ENCODE assay signal across 1 cellular context in genomic region chr5:176647030-176647869, GRCh38.
TF ChIP-seq lines count a peak whose summit lies in the region.

TSPAN17 (plus strand) TSS chr5:176647484; CDS start chr5:176647616, 132 bp downstream.

TF ChIP-seq in HEK293, 187 proteins besides CTCF, POLR2A, EP300 and RAD21 (continued from another document):
- TF ChIP-seq IKZF3 (tag by site-specific recombination; IDR thresholded peaks at IDR 0.05) (peak; percentile 67; the same call in 1 of the 2 replicates), ZNF513 (tag by site-specific recombination; IDR thresholded peaks at IDR 0.05) (no peak), ZNF140 (tag by site-specific recombination; IDR thresholded peaks at IDR 0.05) (no peak), ZNF223 (tag by site-specific recombination; IDR thresholded peaks at IDR 0.05) (no peak), ZNF211 (tag by site-specific recombination; IDR thresholded peaks at IDR 0.05; ENCODE audit: low read depth) (no peak), ZNF555 (tag by site-specific recombination; conservative IDR thresholded peaks at IDR 0.05) (no peak), ZNF791 (tag by site-specific recombination; IDR thresholded peaks at IDR 0.05) (no peak), ZFP3 (tag by site-specific recombination; IDR thresholded peaks at IDR 0.05; ENCODE audit: low read depth) (no peak), ZNF324 (tag by site-specific recombination; IDR thresholded peaks at IDR 0.05) (no peak), ZNF777 (tag by site-specific recombination; IDR thresholded peaks at IDR 0.05; ENCODE audit: borderline replicate concordance) (0 out of 2 replicates have a peak, but pooled peaks have one; percentile 31), WT1 (tag by site-specific recombination; IDR thresholded peaks at IDR 0.05) (no peak), ZNF24 (tag by site-specific recombination; IDR thresholded peaks at IDR 0.05) (no peak), OVOL3 (tag by site-specific recombination; IDR thresholded peaks at IDR 0.05) (no peak), ZBTB20 (tag by site-specific recombination; IDR thresholded peaks at IDR 0.05) (peak; percentile 50), ZNF132 (tag by site-specific recombination; IDR thresholded peaks at IDR 0.05; ENCODE audit: borderline replicate concordance) (no peak), ZNF239 (tag by site-specific recombination; IDR thresholded peaks at IDR 0.05) (no peak), ZNF501 (tag by site-specific recombination; IDR thresholded peaks at IDR 0.05) (no peak), ZNF488 (tag by site-specific recombination; IDR thresholded peaks at IDR 0.05) (no peak), ZNF146 (tag by site-specific recombination; IDR thresholded peaks at IDR 0.05) (no peak), ZNF521 (tag by site-specific recombination; IDR thresholded peaks at IDR 0.05) (no peak), ZNF677 (tag by site-specific recombination; IDR thresholded peaks at IDR 0.05) (no peak), ZBTB10 (tag by site-specific recombination; IDR thresholded peaks at IDR 0.05) (no peak), ZNF214 (tag by site-specific recombination; IDR thresholded peaks at IDR 0.05; ENCODE audit: borderline replicate concordance) (no peak), ZNF391 (tag by site-specific recombination; IDR thresholded peaks at IDR 0.05; ENCODE audit: borderline replicate concordance, low read depth) (no peak), ELK4 (IDR thresholded peaks at IDR 0.05; ENCODE audit: borderline replicate concordance, low read depth, low read length) (no peak), ZNF654 (tag by site-specific recombination; IDR thresholded peaks at IDR 0.05; ENCODE audit: low read depth) (no peak), ZSCAN16 (tag by site-specific recombination; IDR thresholded peaks at IDR 0.05) (no peak), EGR2 (tag by site-specific recombination; IDR thresholded peaks at IDR 0.05; ENCODE audit: low read depth) (peak; percentile 52), ZNF335 (tag by site-specific recombination; conservative IDR thresholded peaks at IDR 0.05) (peak; percentile 81)
- TF ChIP-seq, protein P1, sequence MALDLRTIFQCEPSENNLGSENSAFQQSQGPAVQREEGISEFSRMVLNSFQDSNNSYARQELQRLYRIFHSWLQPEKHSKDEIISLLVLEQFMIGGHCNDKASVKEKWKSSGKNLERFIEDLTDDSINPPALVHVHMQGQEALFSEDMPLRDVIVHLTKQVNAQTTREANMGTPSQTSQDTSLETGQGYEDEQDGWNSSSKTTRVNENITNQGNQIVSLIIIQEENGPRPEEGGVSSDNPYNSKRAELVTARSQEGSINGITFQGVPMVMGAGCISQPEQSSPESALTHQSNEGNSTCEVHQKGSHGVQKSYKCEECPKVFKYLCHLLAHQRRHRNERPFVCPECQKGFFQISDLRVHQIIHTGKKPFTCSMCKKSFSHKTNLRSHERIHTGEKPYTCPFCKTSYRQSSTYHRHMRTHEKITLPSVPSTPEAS (tag by site-specific recombination; IDR thresholded peaks at IDR 0.05): no peak
- TF ChIP-seq, protein P2, sequence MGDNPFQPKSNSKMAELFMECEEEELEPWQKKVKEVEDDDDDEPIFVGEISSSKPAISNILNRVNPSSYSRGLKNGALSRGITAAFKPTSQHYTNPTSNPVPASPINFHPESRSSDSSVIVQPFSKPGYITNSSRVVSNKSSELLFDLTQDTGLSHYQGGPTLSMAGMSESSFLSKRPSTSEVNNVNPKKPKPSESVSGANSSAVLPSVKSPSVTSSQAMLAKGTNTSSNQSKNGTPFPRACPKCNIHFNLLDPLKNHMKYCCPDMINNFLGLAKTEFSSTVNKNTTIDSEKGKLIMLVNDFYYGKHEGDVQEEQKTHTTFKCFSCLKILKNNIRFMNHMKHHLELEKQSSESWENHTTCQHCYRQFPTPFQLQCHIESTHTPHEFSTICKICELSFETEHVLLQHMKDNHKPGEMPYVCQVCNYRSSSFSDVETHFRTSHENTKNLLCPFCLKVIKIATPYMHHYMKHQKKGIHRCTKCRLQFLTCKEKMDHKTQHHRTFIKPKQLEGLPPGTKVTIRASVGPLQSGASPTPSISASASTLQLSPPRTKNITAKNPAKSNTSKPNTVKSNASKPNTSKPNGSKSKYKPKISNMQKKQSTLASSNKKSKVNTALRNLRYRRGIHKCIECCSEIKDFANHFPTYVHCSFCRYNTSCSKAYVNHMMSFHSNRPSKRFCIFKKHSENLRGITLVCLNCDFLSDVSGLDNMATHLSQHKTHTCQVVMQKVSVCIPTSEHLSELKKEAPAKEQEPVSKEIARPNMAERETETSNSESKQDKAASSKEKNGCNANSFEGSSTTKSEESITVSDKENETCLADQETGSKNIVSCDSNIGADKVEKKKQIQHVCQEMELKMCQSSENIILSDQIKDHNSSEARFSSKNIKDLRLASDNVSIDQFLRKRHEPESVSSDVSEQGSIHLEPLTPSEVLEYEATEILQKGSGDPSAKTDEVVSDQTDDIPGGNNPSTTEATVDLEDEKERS (tag by site-specific recombination; IDR thresholded peaks at IDR 0.05): no peak
- TF ChIP-seq, protein P3, sequence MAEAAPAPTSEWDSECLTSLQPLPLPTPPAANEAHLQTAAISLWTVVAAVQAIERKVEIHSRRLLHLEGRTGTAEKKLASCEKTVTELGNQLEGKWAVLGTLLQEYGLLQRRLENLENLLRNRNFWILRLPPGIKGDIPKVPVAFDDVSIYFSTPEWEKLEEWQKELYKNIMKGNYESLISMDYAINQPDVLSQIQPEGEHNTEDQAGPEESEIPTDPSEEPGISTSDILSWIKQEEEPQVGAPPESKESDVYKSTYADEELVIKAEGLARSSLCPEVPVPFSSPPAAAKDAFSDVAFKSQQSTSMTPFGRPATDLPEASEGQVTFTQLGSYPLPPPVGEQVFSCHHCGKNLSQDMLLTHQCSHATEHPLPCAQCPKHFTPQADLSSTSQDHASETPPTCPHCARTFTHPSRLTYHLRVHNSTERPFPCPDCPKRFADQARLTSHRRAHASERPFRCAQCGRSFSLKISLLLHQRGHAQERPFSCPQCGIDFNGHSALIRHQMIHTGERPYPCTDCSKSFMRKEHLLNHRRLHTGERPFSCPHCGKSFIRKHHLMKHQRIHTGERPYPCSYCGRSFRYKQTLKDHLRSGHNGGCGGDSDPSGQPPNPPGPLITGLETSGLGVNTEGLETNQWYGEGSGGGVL (tag by site-specific recombination; IDR thresholded peaks at IDR 0.05): peak; percentile 54; the same call in 1 of the 2 replicates
- TF ChIP-seq, protein P4, sequence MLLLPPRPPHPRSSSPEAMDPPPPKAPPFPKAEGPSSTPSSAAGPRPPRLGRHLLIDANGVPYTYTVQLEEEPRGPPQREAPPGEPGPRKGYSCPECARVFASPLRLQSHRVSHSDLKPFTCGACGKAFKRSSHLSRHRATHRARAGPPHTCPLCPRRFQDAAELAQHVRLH (tag by site-specific recombination; IDR thresholded peaks at IDR 0.05): peak; percentile 61
- TF ChIP-seq, protein P5, sequence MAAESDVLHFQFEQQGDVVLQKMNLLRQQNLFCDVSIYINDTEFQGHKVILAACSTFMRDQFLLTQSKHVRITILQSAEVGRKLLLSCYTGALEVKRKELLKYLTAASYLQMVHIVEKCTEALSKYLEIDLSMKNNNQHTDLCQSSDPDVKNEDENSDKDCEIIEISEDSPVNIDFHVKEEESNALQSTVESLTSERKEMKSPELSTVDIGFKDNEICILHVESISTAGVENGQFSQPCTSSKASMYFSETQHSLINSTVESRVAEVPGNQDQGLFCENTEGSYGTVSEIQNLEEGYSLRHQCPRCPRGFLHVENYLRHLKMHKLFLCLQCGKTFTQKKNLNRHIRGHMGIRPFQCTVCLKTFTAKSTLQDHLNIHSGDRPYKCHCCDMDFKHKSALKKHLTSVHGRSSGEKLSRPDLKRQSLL (tag by site-specific recombination; IDR thresholded peaks at IDR 0.05): peak; percentile 70
- TF ChIP-seq, protein P6, sequence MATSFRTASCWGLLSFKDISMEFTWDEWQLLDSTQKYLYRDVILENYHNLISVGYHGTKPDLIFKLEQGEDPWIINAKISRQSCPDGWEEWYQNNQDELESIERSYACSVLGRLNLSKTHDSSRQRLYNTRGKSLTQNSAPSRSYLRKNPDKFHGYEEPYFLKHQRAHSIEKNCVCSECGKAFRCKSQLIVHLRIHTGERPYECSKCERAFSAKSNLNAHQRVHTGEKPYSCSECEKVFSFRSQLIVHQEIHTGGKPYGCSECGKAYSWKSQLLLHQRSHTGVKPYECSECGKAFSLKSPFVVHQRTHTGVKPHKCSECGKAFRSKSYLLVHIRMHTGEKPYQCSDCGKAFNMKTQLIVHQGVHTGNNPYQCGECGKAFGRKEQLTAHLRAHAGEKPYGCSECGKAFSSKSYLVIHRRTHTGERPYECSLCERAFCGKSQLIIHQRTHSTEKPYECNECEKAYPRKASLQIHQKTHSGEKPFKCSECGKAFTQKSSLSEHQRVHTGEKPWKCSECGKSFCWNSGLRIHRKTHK (tag by site-specific recombination; IDR thresholded peaks at IDR 0.05): no peak
TF ChIP-seq in HEK293: peak in this region for 33.
